ENCODE assay signal across 17 cellular contexts in genomic region chr18:54203914-54204313, GRCh38. TPM values are rescaled to one million over a fixed set of nuclear protein-coding genes. Genes with fewer than 3 reads are reported as not detected.
DNase-seq lines count a peak whose midpoint lies in the region; ATAC-seq and TF ChIP-seq lines count a peak whose summit lies in the region.
"Had no signal": no experiment of that assay in that cellular context is flagged by ENCODE, and none has a peak within 500 bp of the region (broad histone marks: within the 10 kb centered on the region; RNA-seq: fewer than 3 reads in every experiment).

No MANE protein-coding gene starts in this region.

- peaks cover 90% of the 10 kb centered on the region for H3K36me3 ChIP-seq in OCI-LY7 (ENCODE audit: insufficient read depth, low read length)

- POLR2A ChIA-PET in OCI-LY7 (lab: Charles Lee): interaction anchor here (0.5 to 1.1 kb wide), 5 partner anchors 10 to 53 kb away, joined by 3 to 4 read pairs (median 3); no protein-coding TSS in a partner anchor

- no TSS peak for BruUV-seq in OCI-LY7 (replicated peaks; lab: Mats Ljungman, UMichigan)

- H4K20me1 ChIP-seq in OCI-LY7 (ENCODE audit: insufficient read depth, low read length): peaks cover 10% of the 10 kb centered on the region; the same call in 1 of the 2 replicates

- no peak overlapping the region for H3K27ac ChIP-seq in OCI-LY7 (ENCODE audit: low read depth, low read length, poor library complexity, severe bottlenecking)
- H3K27ac ChIP-seq: body of pancreas, HL-60 had no signal

- H3K79me2 ChIP-seq in OCI-LY7 (ENCODE audit: insufficient read depth, low read depth, low read length): peaks cover 97% of the 10 kb centered on the region

- no peak for TF ChIP-seq CTCF in GM12865 (IDR thresholded peaks at IDR 0.05; ENCODE audit: insufficient read depth, low read depth, low read length, missing control alignments)
- no peak for TF ChIP-seq CTCF in OCI-LY7 (conservative IDR thresholded peaks at IDR 0.05; ENCODE audit: low read length)

- H3K4me2 ChIP-seq in OCI-LY7 (ENCODE audit: low read length): 0 out of 2 replicates have a peak overlapping the region, but pooled peaks have one; percentile 15

- no peaks in the 10 kb centered on the region for H3K9me2 ChIP-seq in OCI-LY7 (ENCODE audit: insufficient read depth, low read length)

- peaks cover 53% of the 10 kb centered on the region for H3K4me1 ChIP-seq in OCI-LY7 (ENCODE audit: insufficient read depth, low read length, poor library complexity, severe bottlenecking)

- CTCF ChIA-PET in OCI-LY7 (lab: Charles Lee; ENCODE audit: unreplicated experiment): no interaction called here

- intact Hi-C loops in OCI-LY7 (cut with micrococcal nuclease; ENCODE audit: unreplicated experiment) (no loop called here), left cardiac atrium (cut with DNase I) (no loop called here)

- DNase-seq in GM12865 (ENCODE audit: low read depth) (peak; percentile 47), OCI-LY7 (ENCODE audit: low spot score) (peak; percentile 23), left cardiac atrium (no peak), 8988T (no peak)
- DNase-seq: activated CD4-positive, alpha-beta T cell treated with anti-CD3 and anti-CD28 coated beads for 48 hours; body of pancreas; GF-D8; NCI-H1105 treated with DMSO at 0.1 percent for 48 hours; NCI-H2227 treated with DMSO at 0.1 percent for 48 hours; SHP77; stimulated activated naive CD8-positive, alpha-beta T cell treated with anti-CD3 and anti-CD28 coated beads, Interleukin-15, amount 100 ng/mL, for 72 hours had no signal

- ATAC-seq in GM19351 (IDR thresholded peaks at IDR 0.05; ENCODE audit: unreplicated experiment) (peak; percentile 42), HG02973 (IDR thresholded peaks at IDR 0.05; ENCODE audit: unreplicated experiment) (peak; percentile 55), GM18867 (IDR thresholded peaks at IDR 0.05; ENCODE audit: unreplicated experiment) (no peak), left cardiac atrium (no peak), HG03280 (IDR thresholded peaks at IDR 0.05; ENCODE audit: unreplicated experiment) (no peak)
- ATAC-seq: body of pancreas; K562; stimulated activated naive CD8-positive, alpha-beta T cell treated with anti-CD3 and anti-CD28 coated beads, Interleukin-15, amount 100 ng/mL, for 72 hours had no signal

- H2AFZ ChIP-seq in OCI-LY7 (ENCODE audit: low read length): no peak overlapping the region

- no peaks in the 10 kb centered on the region for H3K9me3 ChIP-seq in OCI-LY7 (ENCODE audit: low read length)
- H3K9me3 ChIP-seq: body of pancreas had no signal

- H3K4me3 ChIP-seq in GM12865 (ENCODE audit: low read depth, low read length) (no peak overlapping the region), OCI-LY7 (ENCODE audit: low read depth, low read length, poor library complexity, severe bottlenecking) (no peak overlapping the region)
- H3K4me3 ChIP-seq: body of pancreas, K562 had no signal

RNA-seq across cellular contexts. Expression of gene MBD2, which starts 20.6 kb away (rescaled TPM):
- total RNA-seq in OCI-LY7 (2014; rRNA removed; shearing (Covaris generic)): 30.5 and 39.2 TPM in 2 replicates
- 171 and 176 TPM in 2 replicates for total RNA-seq in OCI-LY7 (2022)
- 10 to 100 TPM; 69.9 to 73.4 TPM for total RNA-seq in left cardiac atrium

Comparison
In these comparisons a context has a peak if more than half of its experiments do, and no peak if none do; other contexts are left out.
1. DNase-seq: peak in GM12865 (single experiment) and OCI-LY7 (single experiment); none in left cardiac atrium (single experiment) and 8988T (single experiment).
2. ATAC-seq: peak in GM19351 (single experiment) and HG02973 (single experiment); none in GM18867 (single experiment), left cardiac atrium (0 of 2) and HG03280 (single experiment).